Comparison of ENCODE assay signal across 22 cellular contexts in genomic region chr20:22698443-22698842, GRCh38.
"Had no signal": no experiment of that assay in that cellular context is flagged by ENCODE, and none has a peak within 500 bp of the region (broad histone marks: within the 10 kb centered on the region; RNA-seq: fewer than 3 reads in every experiment).

No MANE protein-coding gene starts in this region.

- H3K4me3 Mint-ChIP-seq: activated B cell treated with CpG ODN at 0.5 μM for 24 hours; activated CD4-positive, alpha-beta T cell treated with anti-CD3 and anti-CD28 coated beads for 36 hours; activated T-cell treated with anti-CD3 and anti-CD28 coated beads, Interleukin-2, amount 50 U/mL, for 24 hours; activated T-helper 17 cell treated with anti-CD3 and anti-CD28 coated beads, Interleukin-2, amount 50 U/mL, for 72 hours; endodermal cell; natural killer cell had no signal

- H3K4me1 Mint-ChIP-seq: activated B cell treated with CpG ODN at 0.5 μM for 24 hours; activated CD4-positive, alpha-beta T cell treated with anti-CD3 and anti-CD28 coated beads for 36 hours; activated T-helper 17 cell treated with anti-CD3 and anti-CD28 coated beads, Interleukin-2, amount 50 U/mL, for 72 hours; natural killer cell had no signal

- ATAC-seq: activated CD4-positive, alpha-beta T cell treated with anti-CD3 and anti-CD28 coated beads for 36 hours; activated naive CD4-positive, alpha-beta T cell treated with anti-CD3 and anti-CD28 coated beads, Interleukin-2, amount 50 U/mL, for 72 hours; activated T-helper 17 cell treated with anti-CD3 and anti-CD28 coated beads, Interleukin-2, amount 50 U/mL, for 72 hours; left ventricle myocardium superior; natural killer cell had no signal

- DNase-seq: activated B cell treated with CpG ODN at 0.5 μM for 24 hours; activated CD4-positive, alpha-beta T cell treated with anti-CD3 and anti-CD28 coated beads for 36 hours; activated CD4-positive, alpha-beta T cell treated with anti-CD3 and anti-CD28 coated beads, Interleukin-2, amount 50 U/mL, for 4 hours; activated CD8-positive, alpha-beta memory T cell treated with anti-CD3 and anti-CD28 coated beads for 24 hours; activated CD8-positive, alpha-beta memory T cell treated with anti-CD3 and anti-CD28 coated beads, Interleukin-2, amount 50 U/mL, for 4 hours; activated T-cell treated with anti-CD3 and anti-CD28 coated beads, Interleukin-2, amount 50 U/mL, for 24 hours; brain microvascular endothelial cell; endodermal cell; hippocampal formation; left ventricle myocardium superior; midbrain; natural killer cell; retina; sigmoid colon; stimulated activated CD4-positive, alpha-beta T cell treated with anti-CD3 and anti-CD28 coated beads, Interleukin-4, amount 100 ng/mL, for 1 hour; stimulated activated naive CD4-positive, alpha-beta T cell treated with Interleukin-2 at 50 U/mL for 16 hours; T-helper 9 cell had no signal

- H3K9me3 Mint-ChIP-seq: activated B cell treated with CpG ODN at 0.5 μM for 24 hours, natural killer cell had no signal

- H3K27ac Mint-ChIP-seq: activated B cell treated with CpG ODN at 0.5 μM for 24 hours; activated CD4-positive, alpha-beta T cell treated with anti-CD3 and anti-CD28 coated beads for 36 hours; activated naive CD4-positive, alpha-beta T cell treated with anti-CD3 and anti-CD28 coated beads, Interleukin-2, amount 50 U/mL, for 72 hours; activated T-cell treated with anti-CD3 and anti-CD28 coated beads, Interleukin-2, amount 50 U/mL, for 24 hours; activated T-helper 17 cell treated with anti-CD3 and anti-CD28 coated beads, Interleukin-2, amount 50 U/mL, for 72 hours; endodermal cell; natural killer cell; progenitor cell of endocrine pancreas had no signal

- H3K36me3 Mint-ChIP-seq: activated naive CD4-positive, alpha-beta T cell treated with anti-CD3 and anti-CD28 coated beads, Interleukin-2, amount 50 U/mL, for 72 hours; natural killer cell had no signal

- H3K4me3 ChIP-seq: ascending aorta, coronary artery, sigmoid colon had no signal
